Comparison of ENCODE assay signal across 12 cellular contexts in the genomic region with DNA sequence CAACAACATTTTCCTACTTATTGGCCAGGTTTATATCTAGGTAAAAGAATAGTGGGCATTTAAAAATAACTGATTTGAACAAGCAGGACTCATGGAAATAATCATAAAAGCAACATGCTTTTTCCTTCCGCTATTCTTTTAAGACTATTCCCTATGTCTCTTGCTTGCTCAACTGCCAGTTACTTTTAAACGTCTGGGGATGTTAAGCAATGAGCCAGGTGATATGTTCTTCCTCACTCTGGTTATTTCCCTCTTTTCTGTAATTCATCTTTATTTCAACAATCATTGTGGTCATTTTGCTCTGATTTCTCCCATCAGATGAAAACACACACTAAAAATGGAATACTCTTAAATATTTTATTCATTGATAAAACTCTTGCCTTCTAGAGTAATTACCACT.
"Had no signal": no experiment of that assay in that cellular context is flagged by ENCODE, and none has a peak within 500 bp of the region (broad histone marks: within the 10 kb centered on the region; RNA-seq: fewer than 3 reads in every experiment).

No MANE protein-coding gene starts in this region.

- DNase-seq: effector memory CD8-positive, alpha-beta T cell; gastrocnemius medialis; islet precursor cell; natural killer cell; occipital lobe; pancreas; right cardiac atrium; small intestine; stimulated activated CD4-positive, alpha-beta T cell treated with anti-CD3 and anti-CD28 coated beads, Interleukin-12 subunit alpha, Interleukin-12 subunit beta, amount 100 ng/mL, for 4 hours; stimulated activated naive CD4-positive, alpha-beta T cell treated with Interleukin-2 at 50 U/mL for 16 hours; trophoblast cell had no signal

- ATAC-seq: effector memory CD8-positive, alpha-beta T cell; gastrocnemius medialis; left lobe of liver; natural killer cell; pancreas; right cardiac atrium had no signal
